8 cellular contexts compared by ENCODE assay signal in genomic region chr7:65873582-65874193, GRCh38. TPM values are rescaled to one million over a fixed set of nuclear protein-coding genes. Genes with fewer than 3 reads are reported as not detected.
DNase-seq lines count a peak whose midpoint lies in the region; ATAC-seq, FAIRE-seq and TF ChIP-seq lines count a peak whose summit lies in the region.
"Not testable (repeated sequence)": the region's sequence is repeated elsewhere in the genome, so short reads cannot be mapped to it uniquely, and the experiment has no call there.

No MANE protein-coding gene starts in this region.

- DNase-seq in NCI-H1105 treated with DMSO at 0.1 percent for 48 hours (lab: John Stamatoyannopoulos, UW) (peak; percentile 3), dermis blood vessel endothelial cell (peak; percentile 53), kidney (peak; percentile 82)
- peak; percentile 14 for DNase-seq in activated CD4-positive, alpha-beta T cell treated with anti-CD3 and anti-CD28 coated beads, Interleukin-2, amount 50 U/mL, for 1 hour
- not testable (repeated sequence) for DNase-seq in skeletal muscle cell (ENCODE audit: low read depth)

- H3K79me2 ChIP-seq in ACC112 (ENCODE audit: control insufficient read depth, insufficient read depth, low read length, unreplicated experiment): peaks cover 12% of the 10 kb centered on the region

- H3K27me3 ChIP-seq in ACC112 (ENCODE audit: insufficient read depth, low read length): not testable (repeated sequence)

- TF ChIP-seq CTCF in kidney (IDR thresholded peaks at IDR 0.05; ENCODE audit: borderline replicate concordance, extremely low read depth, insufficient read depth): not testable (repeated sequence)

- peak; percentile 16 for ATAC-seq in GM18861 (IDR thresholded peaks at IDR 0.05; ENCODE audit: unreplicated experiment)
- ATAC-seq in HG02852 (IDR thresholded peaks at IDR 0.05; ENCODE audit: unreplicated experiment): peak; percentile 33

- peak overlapping the region; percentile 48 to 65 for H3K9ac ChIP-seq in kidney (ENCODE audit: low read length in 2 of 2)

- H3K4me1 ChIP-seq in ACC112 (ENCODE audit: control insufficient read depth, insufficient read depth, low read length, unreplicated experiment); kidney (ENCODE audit: control insufficient read depth in 1 of 2, insufficient read depth in 1 of 2, low read depth in 1 of 2, low read length in 2 of 2): not testable (repeated sequence)

- H3K4me3 ChIP-seq in ACC112 (ENCODE audit: low read depth, low read length) (peak overlapping the region; percentile 96), kidney (ENCODE audit: low read length in 2 of 2) (peak overlapping the region; percentile 66 to 74), skeletal muscle cell (ENCODE audit: low read depth, low read length) (peak overlapping the region; percentile 71)

- not testable (repeated sequence) for H3K9me3 ChIP-seq in kidney (ENCODE audit: control insufficient read depth in 1 of 2, low read length in 2 of 2)

- intact Hi-C loops in kidney (cut with DNase I): not testable (repeated sequence)

- H3K36me3 ChIP-seq in ACC112 (ENCODE audit: insufficient read depth, low read length); kidney (ENCODE audit: control insufficient read depth in 1 of 2, insufficient read depth in 2 of 2, low read length in 2 of 2): not testable (repeated sequence)

- H3K27ac ChIP-seq in ACC112 (ENCODE audit: low read depth, low read length): not testable (repeated sequence)
- peak overlapping the region in 1 of 2 donors; percentile 43 for H3K27ac ChIP-seq in kidney (ENCODE audit: low read depth in 2 of 2, low read length in 2 of 2)

- FAIRE-seq in kidney (lab: Jason Lieb, UNC): not testable (repeated sequence)

- H2AFZ ChIP-seq in ACC112 (ENCODE audit: low read length, unreplicated experiment): peak overlapping the region; percentile 96

RNA-seq across cellular contexts. Expression of gene VKORC1L1, which starts 0.8 kb away (rescaled TPM):
- total RNA-seq in dermis blood vessel endothelial cell (24.3 and 38.5 TPM in 2 replicates), kidney (18.0 TPM)
- polyA plus RNA-seq in kidney (ENCODE audit: insufficient read depth, low read depth, low replicate concordance): 6.5 TPM
